7 cellular contexts compared by ENCODE assay signal in the genomic region with DNA sequence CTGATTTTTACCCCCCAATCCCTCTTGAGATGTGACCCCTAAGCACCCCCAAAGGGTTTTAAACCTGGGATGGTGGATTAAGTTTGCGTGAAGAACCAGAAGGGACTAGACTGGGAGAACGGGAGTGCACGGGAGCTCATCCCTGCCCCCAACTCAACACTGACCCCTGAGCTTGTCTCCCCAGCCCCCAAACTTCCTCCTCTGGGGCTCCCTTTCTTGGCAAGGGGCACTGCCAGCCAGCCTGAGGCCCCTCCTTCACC. TPM values are rescaled to one million over a fixed set of nuclear protein-coding genes. Genes with fewer than 3 reads are reported as not detected.
DNase-seq lines count a peak whose midpoint lies in the region; ATAC-seq and TF ChIP-seq lines count a peak whose summit lies in the region.

No MANE protein-coding gene starts in this region.

- H3K27ac ChIP-seq in stomach smooth muscle (ENCODE audit: low read length), result no peak overlapping the region

- POLR2A ChIA-PET in activated B cell treated with CpG ODN at 0.5 μM for 24 hours (lab: Charles Lee), result interaction anchor here (0.5 to 4.6 kb wide), 25 partner anchors 9 to 942 kb away, joined by 3 to 61 read pairs (median 5); a partner anchor contains a TSS

- no peaks in the 10 kb centered on the region for H3K27me3 ChIP-seq in HAP-1 (ENCODE audit: low read depth)
- H3K27me3 ChIP-seq in stomach smooth muscle (ENCODE audit: control insufficient read depth in 1 of 2, insufficient read depth in 2 of 2, low read length in 2 of 2), result peaks cover 5 to 22% of the 10 kb centered on the region in 2 donors

- peak overlapping the region; percentile 62 to 68 for H3K9ac ChIP-seq in stomach smooth muscle (ENCODE audit: low read length in 2 of 2)

- no peaks in the 10 kb centered on the region for H3K9me3 Mint-ChIP-seq in activated B cell treated with CpG ODN at 0.5 μM for 24 hours

- H3K4me1 Mint-ChIP-seq in activated B cell treated with CpG ODN at 0.5 μM for 24 hours, result peaks cover 59% of the 10 kb centered on the region

- TF ChIP-seq CTCF in activated B cell treated with CpG ODN at 0.5 μM for 24 hours (IDR thresholded peaks at IDR 0.05), result no peak

- in situ Hi-C loops in HAP-1 (cut with MboI; ENCODE audit: low sequenced_read_pairs), result no loop called here

- ATAC-seq in activated B cell treated with CpG ODN at 0.5 μM for 24 hours (ENCODE audit: low read depth), result peak; percentile 0
- no peak for ATAC-seq in GM19328 (IDR thresholded peaks at IDR 0.05; ENCODE audit: unreplicated experiment)

- H3K27me3 Mint-ChIP-seq in activated B cell treated with CpG ODN at 0.5 μM for 24 hours, result no peaks in the 10 kb centered on the region

- no peaks in the 10 kb centered on the region for H3K9me3 ChIP-seq in HAP-1
- H3K9me3 ChIP-seq in iPS-18c (ENCODE audit: control insufficient read depth, insufficient read depth, low read length), result no peaks in the 10 kb centered on the region
- no peaks in the 10 kb centered on the region for H3K9me3 ChIP-seq in stomach smooth muscle (ENCODE audit: control insufficient read depth in 2 of 2, low read length in 2 of 2)

- H3K4me1 ChIP-seq in HAP-1, result peaks cover 32% of the 10 kb centered on the region
- H3K4me1 ChIP-seq in stomach smooth muscle (ENCODE audit: control insufficient read depth, insufficient read depth, low read length), result peaks cover 11% of the 10 kb centered on the region

- CTCF ChIA-PET in activated B cell treated with CpG ODN at 0.5 μM for 24 hours (lab: Charles Lee), result interaction anchor here (0.7 to 1.6 kb wide), 2 partner anchors 18 to 385 kb away, joined by 3 to 6 read pairs; a partner anchor contains a TSS

- H3K27ac Mint-ChIP-seq in activated B cell treated with CpG ODN at 0.5 μM for 24 hours, result peak overlapping the region; percentile 99

- DNase-seq in HAP-1 (ENCODE audit: low spot score in 2 of 2), result no peak
- no peak for DNase-seq in activated B cell treated with CpG ODN at 0.5 μM for 24 hours
- DNase-seq in stimulated activated CD4-positive, alpha-beta T cell treated with anti-CD3 and anti-CD28 coated beads, Interleukin-4, amount 100 ng/mL, for 1 hour, result no peak
- no peak for DNase-seq in hippocampal formation (lab: John Stamatoyannopoulos, UW)

- peak overlapping the region; percentile 100 for H3K4me3 Mint-ChIP-seq in activated B cell treated with CpG ODN at 0.5 μM for 24 hours

- H3K36me3 ChIP-seq in HAP-1 (replicated peaks) (peaks cover 16% of the 10 kb centered on the region), stomach smooth muscle (ENCODE audit: control insufficient read depth in 2 of 2, insufficient read depth in 2 of 2, low read length in 2 of 2) (no peaks in the 10 kb centered on the region)

- intact Hi-C loops in activated B cell treated with CpG ODN at 0.5 μM for 24 hours (cut with micrococcal nuclease), result loop anchor here (1.0 to 10.0 kb wide), 4 partner anchors 19 to 359 kb away; a partner anchor contains a TSS

- H3K36me3 Mint-ChIP-seq in activated B cell treated with CpG ODN at 0.5 μM for 24 hours (ENCODE audit: low read depth), result peaks cover 32% of the 10 kb centered on the region

- peak overlapping the region; percentile 61 for H3K4me3 ChIP-seq in HAP-1
- H3K4me3 ChIP-seq in iPS-18c (ENCODE audit: insufficient read depth, low read depth, low read length), result peak overlapping the region; percentile 100
- peak overlapping the region; percentile 44 to 67 for H3K4me3 ChIP-seq in stomach smooth muscle (ENCODE audit: low read length in 2 of 2)

RNA-seq across cellular contexts. Expression of a gene that starts 5.0 kb away (rescaled TPM):
- 762 and 801 TPM in 2 replicates for total RNA-seq in activated B cell treated with CpG ODN at 0.5 μM for 24 hours

RNA-seq across cellular contexts. Expression of a gene that starts 18.3 kb away (rescaled TPM):
- total RNA-seq in activated B cell treated with CpG ODN at 0.5 μM for 24 hours, result 16.9 and 17.4 TPM in 2 replicates

RNA-seq across cellular contexts. Expression of a gene that starts 27.3 kb away (rescaled TPM):
- 58.0 and 60.2 TPM in 2 replicates for total RNA-seq in activated B cell treated with CpG ODN at 0.5 μM for 24 hours

RNA-seq across cellular contexts. Expression of a gene that starts 39.9 kb away (rescaled TPM):
- total RNA-seq in activated B cell treated with CpG ODN at 0.5 μM for 24 hours, result 40.0 and 40.7 TPM in 2 replicates
